ENCODE assay signal across 11 cellular contexts in the genomic region with DNA sequence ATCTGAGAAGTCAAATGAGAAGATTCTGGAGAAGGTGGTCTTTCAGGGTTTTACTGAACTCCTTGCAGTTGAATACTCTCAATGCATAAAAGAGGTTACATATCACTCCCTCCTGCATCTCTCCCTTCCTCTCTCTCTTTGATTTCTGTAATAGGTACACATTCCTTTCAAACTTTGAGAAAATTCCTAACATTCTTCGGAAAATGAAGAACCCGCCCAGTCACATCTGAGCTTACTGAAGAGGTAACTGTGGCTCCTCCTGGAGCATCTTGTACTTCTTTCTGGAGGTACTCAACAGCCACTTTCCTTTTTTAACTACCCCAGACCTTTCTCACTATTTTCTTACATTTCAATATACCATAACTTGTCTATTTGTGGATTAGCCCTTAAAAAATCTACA. TPM values are rescaled to one million over a fixed set of nuclear protein-coding genes. Genes with fewer than 3 reads are reported as not detected.
"Had no signal": no experiment of that assay in that cellular context is flagged by ENCODE, and none has a peak within 500 bp of the region (broad histone marks: within the 10 kb centered on the region; RNA-seq: fewer than 3 reads in every experiment).

No MANE protein-coding gene starts in this region.

- H3K9ac ChIP-seq: GM23248, KMS-11 had no signal

- H3K9me3 Mint-ChIP-seq: HFFc6 had no signal

- H3K4me3 ChIP-seq: GM23248, HAP-1 had no signal

- H3K4me1 ChIP-seq: HAP-1 had no signal

- H3K27ac Mint-ChIP-seq: HFFc6 had no signal

- ATAC-seq: HCT116 had no signal

- H2AFZ ChIP-seq: GM23248 had no signal

- H3K36me3 ChIP-seq: HAP-1 had no signal

- H3K4me3 Mint-ChIP-seq: HFFc6 had no signal

- H3K9me3 ChIP-seq: HAP-1 had no signal

- FAIRE-seq: HTR-8/SVneo had no signal

- H3K4me2 ChIP-seq: KMS-11 had no signal

- DNase-seq: GM23248, H7, HFFc6, IMR-90, Karpas-422, KBM-7 had no signal

- H3K27ac ChIP-seq: GM23248, HL-60, KMS-11 had no signal

RNA-seq across cellular contexts. Expression of a gene that starts 24.7 kb away (rescaled TPM):
- total RNA-seq: GM23248, HFFc6 had no signal
- polyA plus RNA-seq: GM23248 had no signal
